ENCODE assay signal across 1 cellular context in the genomic region with DNA sequence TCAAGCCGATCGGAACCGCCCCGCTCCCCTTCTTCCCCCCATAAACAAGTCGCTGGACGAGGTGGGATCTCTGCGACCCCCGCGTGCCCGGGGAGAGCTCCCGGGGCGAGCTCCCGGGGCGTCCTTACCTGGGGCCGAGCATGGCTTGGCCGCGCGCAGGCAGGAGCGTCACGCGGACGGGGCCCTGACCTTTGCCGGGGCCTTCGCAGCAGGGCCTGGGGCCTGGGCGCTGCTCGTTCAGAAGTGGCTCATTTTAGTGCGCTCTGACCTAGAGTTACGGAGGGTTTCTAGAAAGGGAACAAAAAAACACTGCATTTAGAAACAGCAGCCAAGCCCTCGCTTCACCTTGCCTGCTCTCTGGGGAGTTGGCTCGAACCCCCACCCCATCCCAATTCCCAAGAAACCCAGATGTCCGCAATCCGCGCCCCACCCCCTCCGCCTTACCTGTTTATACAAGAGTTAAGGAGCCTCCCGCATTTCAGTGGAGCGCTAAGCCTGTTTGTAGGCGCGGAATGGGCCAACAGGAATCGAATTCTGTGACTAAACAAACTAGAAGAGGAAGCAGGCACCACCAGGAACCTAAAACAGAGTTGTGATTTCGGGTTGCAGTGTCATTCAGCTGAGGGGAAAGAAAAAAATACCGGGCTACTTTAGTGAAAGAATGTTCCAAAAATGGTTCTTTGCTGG.
TF ChIP-seq lines count a peak whose summit lies in the region.

No MANE protein-coding gene starts in this region.

TF ChIP-seq in GM12878, 131 proteins besides CTCF, POLR2A, EP300 and RAD21 (continued from another document):
- TF ChIP-seq, protein P1, sequence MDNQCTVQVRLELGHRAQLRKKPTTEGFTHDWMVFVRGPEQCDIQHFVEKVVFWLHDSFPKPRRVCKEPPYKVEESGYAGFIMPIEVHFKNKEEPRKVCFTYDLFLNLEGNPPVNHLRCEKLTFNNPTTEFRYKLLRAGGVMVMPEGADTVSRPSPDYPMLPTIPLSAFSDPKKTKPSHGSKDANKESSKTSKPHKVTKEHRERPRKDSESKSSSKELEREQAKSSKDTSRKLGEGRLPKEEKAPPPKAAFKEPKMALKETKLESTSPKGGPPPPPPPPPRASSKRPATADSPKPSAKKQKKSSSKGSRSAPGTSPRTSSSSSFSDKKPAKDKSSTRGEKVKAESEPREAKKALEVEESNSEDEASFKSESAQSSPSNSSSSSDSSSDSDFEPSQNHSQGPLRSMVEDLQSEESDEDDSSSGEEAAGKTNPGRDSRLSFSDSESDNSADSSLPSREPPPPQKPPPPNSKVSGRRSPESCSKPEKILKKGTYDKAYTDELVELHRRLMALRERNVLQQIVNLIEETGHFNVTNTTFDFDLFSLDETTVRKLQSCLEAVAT (IDR thresholded peaks at IDR 0.05), result peak; percentile 9; the same call in 1 of the 2 replicates
- TF ChIP-seq SPI1 (IDR thresholded peaks at IDR 0.05; ENCODE audit: borderline replicate concordance, insufficient read depth, low read depth, low read length) (peak; percentile 61; the same call in 1 of the 2 replicates), PRDM15 (CRISPR knock-in tag; IDR thresholded peaks at IDR 0.05) (no peak), JUNB (IDR thresholded peaks at IDR 0.05) (no peak), NR2C1 (IDR thresholded peaks at IDR 0.05) (peak; percentile 61), POLR2AphosphoS5 (IDR thresholded peaks at IDR 0.05; ENCODE audit: low read length) (0 out of 2 replicates have a peak, but pooled peaks have one; percentile 25), IKZF1 (conservative IDR thresholded peaks at IDR 0.05) (peak; percentile 55), MXI1 (IDR thresholded peaks at IDR 0.05; ENCODE audit: low read depth, low read length) (no peak), PAX5 (IDR thresholded peaks at IDR 0.05; ENCODE audit: borderline replicate concordance, low read depth, low read length) (no peak), CBFB (IDR thresholded peaks at IDR 0.05; ENCODE audit: low read depth) (0 out of 2 replicates have a peak, but pooled peaks have one; percentile 7), RFX5 (IDR thresholded peaks at IDR 0.05; ENCODE audit: low read depth, low read length) (no peak), YY1 (IDR thresholded peaks at IDR 0.05; ENCODE audit: low read depth, low read length) (0 out of 2 replicates have a peak, but pooled peaks have one; percentile 6), ZBTB33 (IDR thresholded peaks at IDR 0.05) (0 out of 2 replicates have a peak, but pooled peaks have one; percentile 20), BACH1 (IDR thresholded peaks at IDR 0.05; ENCODE audit: borderline replicate concordance) (peak; percentile 32; the same call in 1 of the 2 replicates), SMAD5 (IDR thresholded peaks at IDR 0.05; ENCODE audit: low read depth) (peak; percentile 32), CREM (IDR thresholded peaks at IDR 0.05; ENCODE audit: low read depth) (0 out of 2 replicates have a peak, but pooled peaks have one; percentile 43), NBN (IDR thresholded peaks at IDR 0.05) (0 out of 2 replicates have a peak, but pooled peaks have one; percentile 35), SRF (IDR thresholded peaks at IDR 0.05; ENCODE audit: low read depth in 2 of 2, low read length in 2 of 2) (no peak), ZBTB40 (IDR thresholded peaks at IDR 0.05; ENCODE audit: borderline replicate concordance) (no peak), TCF12 (IDR thresholded peaks at IDR 0.05; ENCODE audit: low read depth, low read length) (no peak), EED (IDR thresholded peaks at IDR 0.05; ENCODE audit: low read depth) (peak; percentile 67; the same call in 1 of the 2 replicates), IKZF2 (IDR thresholded peaks at IDR 0.05) (peak; percentile 73 to 84), ETV6 (conservative IDR thresholded peaks at IDR 0.05 in 1 of 2, IDR thresholded peaks at IDR 0.05 in 1 of 2; ENCODE audit: borderline replicate concordance in 1 of 2, low read depth in 1 of 2) (0 out of 4 replicates have a peak, but pooled peaks of 1 of the 2 experiments have one; percentile 25), RUNX3 (IDR thresholded peaks at IDR 0.05; ENCODE audit: low read length) (0 out of 2 replicates have a peak, but pooled peaks have one; percentile 27), CREB1 (IDR thresholded peaks at IDR 0.05; ENCODE audit: low read depth) (0 out of 2 replicates have a peak, but pooled peaks have one; percentile 11), STAT1 (conservative IDR thresholded peaks at IDR 0.05) (0 out of 2 replicates have a peak, but pooled peaks have one; percentile 34)
- TF ChIP-seq, protein P2, sequence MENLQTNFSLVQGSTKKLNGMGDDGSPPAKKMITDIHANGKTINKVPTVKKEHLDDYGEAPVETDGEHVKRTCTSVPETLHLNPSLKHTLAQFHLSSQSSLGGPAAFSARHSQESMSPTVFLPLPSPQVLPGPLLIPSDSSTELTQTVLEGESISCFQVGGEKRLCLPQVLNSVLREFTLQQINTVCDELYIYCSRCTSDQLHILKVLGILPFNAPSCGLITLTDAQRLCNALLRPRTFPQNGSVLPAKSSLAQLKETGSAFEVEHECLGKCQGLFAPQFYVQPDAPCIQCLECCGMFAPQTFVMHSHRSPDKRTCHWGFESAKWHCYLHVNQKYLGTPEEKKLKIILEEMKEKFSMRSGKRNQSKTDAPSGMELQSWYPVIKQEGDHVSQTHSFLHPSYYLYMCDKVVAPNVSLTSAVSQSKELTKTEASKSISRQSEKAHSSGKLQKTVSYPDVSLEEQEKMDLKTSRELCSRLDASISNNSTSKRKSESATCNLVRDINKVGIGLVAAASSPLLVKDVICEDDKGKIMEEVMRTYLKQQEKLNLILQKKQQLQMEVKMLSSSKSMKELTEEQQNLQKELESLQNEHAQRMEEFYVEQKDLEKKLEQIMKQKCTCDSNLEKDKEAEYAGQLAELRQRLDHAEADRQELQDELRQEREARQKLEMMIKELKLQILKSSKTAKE (IDR thresholded peaks at IDR 0.05; ENCODE audit: low read depth, poor library complexity, severe bottlenecking), result peak; percentile 30
- TF ChIP-seq, protein P3, sequence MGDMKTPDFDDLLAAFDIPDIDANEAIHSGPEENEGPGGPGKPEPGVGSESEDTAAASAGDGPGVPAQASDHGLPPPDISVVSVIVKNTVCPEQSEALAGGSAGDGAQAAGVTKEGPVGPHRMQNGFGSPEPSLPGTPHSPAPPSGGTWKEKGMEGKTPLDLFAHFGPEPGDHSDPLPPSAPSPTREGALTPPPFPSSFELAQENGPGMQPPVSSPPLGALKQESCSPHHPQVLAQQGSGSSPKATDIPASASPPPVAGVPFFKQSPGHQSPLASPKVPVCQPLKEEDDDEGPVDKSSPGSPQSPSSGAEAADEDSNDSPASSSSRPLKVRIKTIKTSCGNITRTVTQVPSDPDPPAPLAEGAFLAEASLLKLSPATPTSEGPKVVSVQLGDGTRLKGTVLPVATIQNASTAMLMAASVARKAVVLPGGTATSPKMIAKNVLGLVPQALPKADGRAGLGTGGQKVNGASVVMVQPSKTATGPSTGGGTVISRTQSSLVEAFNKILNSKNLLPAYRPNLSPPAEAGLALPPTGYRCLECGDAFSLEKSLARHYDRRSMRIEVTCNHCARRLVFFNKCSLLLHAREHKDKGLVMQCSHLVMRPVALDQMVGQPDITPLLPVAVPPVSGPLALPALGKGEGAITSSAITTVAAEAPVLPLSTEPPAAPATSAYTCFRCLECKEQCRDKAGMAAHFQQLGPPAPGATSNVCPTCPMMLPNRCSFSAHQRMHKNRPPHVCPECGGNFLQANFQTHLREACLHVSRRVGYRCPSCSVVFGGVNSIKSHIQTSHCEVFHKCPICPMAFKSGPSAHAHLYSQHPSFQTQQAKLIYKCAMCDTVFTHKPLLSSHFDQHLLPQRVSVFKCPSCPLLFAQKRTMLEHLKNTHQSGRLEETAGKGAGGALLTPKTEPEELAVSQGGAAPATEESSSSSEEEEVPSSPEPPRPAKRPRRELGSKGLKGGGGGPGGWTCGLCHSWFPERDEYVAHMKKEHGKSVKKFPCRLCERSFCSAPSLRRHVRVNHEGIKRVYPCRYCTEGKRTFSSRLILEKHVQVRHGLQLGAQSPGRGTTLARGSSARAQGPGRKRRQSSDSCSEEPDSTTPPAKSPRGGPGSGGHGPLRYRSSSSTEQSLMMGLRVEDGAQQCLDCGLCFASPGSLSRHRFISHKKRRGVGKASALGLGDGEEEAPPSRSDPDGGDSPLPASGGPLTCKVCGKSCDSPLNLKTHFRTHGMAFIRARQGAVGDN (IDR thresholded peaks at IDR 0.05), result peak; percentile 92
